Comparison of ENCODE assay signal across 14 cellular contexts in the genomic region with DNA sequence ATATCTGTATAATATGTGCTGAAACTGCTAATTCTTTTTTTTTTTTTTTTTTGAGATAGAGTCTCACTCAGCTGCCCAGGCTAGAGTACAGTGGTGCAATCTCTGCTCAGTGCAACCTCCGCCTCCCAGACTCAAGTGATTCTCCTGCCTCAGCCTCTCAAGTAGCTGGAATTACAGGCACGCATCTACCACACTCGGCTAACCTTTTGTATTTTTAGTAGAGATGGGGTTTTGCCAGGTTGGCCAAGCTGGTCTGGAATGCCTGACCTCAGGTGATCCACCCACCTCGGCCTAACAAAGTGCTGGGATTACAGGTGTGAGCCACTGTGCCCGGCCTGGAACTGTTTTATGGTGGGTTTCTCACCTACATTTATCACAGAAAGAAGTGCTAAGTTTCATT.
A peak's percentile ranks its signal among the peaks of the same experiment; 100 is the strongest.
DNase-seq lines count a peak whose midpoint lies in the region; ATAC-seq and TF ChIP-seq lines count a peak whose summit lies in the region.
"Had no signal": no experiment of that assay in that cellular context is flagged by ENCODE, and none has a peak within 500 bp of the region (broad histone marks: within the 10 kb centered on the region; RNA-seq: fewer than 3 reads in every experiment).

No MANE protein-coding gene starts in this region.

- peak overlapping the region; percentile 82 for H3K9ac ChIP-seq in BLaER1
- peak overlapping the region; percentile 69 for H3K9ac ChIP-seq in DND-41 (ENCODE audit: low read depth, low read length)

- H3K4me2 ChIP-seq in BLaER1 (peak overlapping the region; percentile 91), DND-41 (ENCODE audit: insufficient read depth, low read length) (peak overlapping the region; percentile 61; the same call in 1 of the 2 replicates)
- H3K4me2 ChIP-seq: A549 had no signal

- ATAC-seq in DND-41 (ENCODE audit: insufficient read depth, low read depth), result no peak
- ATAC-seq in T-helper 17 cell, result no peak
- ATAC-seq in naive B cell (ENCODE audit: low read depth in 2 of 2), result no peak
- ATAC-seq in HG03139 (IDR thresholded peaks at IDR 0.05; ENCODE audit: unreplicated experiment), result no peak
- ATAC-seq: A549 had no signal

- H3K79me2 ChIP-seq in DND-41 (ENCODE audit: insufficient read depth, low read length), result peaks cover 12% of the 10 kb centered on the region

- H3K36me3 ChIP-seq in BLaER1, result no peaks in the 10 kb centered on the region
- H3K36me3 ChIP-seq in DND-41 (ENCODE audit: insufficient read depth, low read length), result no peaks in the 10 kb centered on the region

- peaks cover 0 to 10% (median 4%) of the 10 kb centered on the region in 7 donors for H3K9me3 Mint-ChIP-seq in naive B cell
- H3K9me3 Mint-ChIP-seq: H9 had no signal

- peaks cover 22% of the 10 kb centered on the region for H3K9me3 ChIP-seq in BLaER1
- H3K9me3 ChIP-seq in DND-41 (ENCODE audit: insufficient read depth, low read length, severe bottlenecking), result no peaks in the 10 kb centered on the region
- H3K9me3 ChIP-seq in T-helper 17 cell (ENCODE audit: control insufficient read depth, low read length, poor library complexity, severe bottlenecking), result no peaks in the 10 kb centered on the region
- H3K9me3 ChIP-seq: A549 had no signal

- no peaks in the 10 kb centered on the region for H3K36me3 Mint-ChIP-seq in T-helper 17 cell (ENCODE audit: low read depth)
- no peaks in the 10 kb centered on the region for H3K36me3 Mint-ChIP-seq in naive B cell

- DNase-seq in DND-41 (no peak), T-helper 17 cell (no peak), naive B cell (no peak), activated T-cell treated with anti-CD3 and anti-CD28 coated beads for 4 hours (no peak), SHP77 treated with DMSO at 0.1 percent for 48 hours (lab: John Stamatoyannopoulos, UW) (no peak)
- DNase-seq: H9, KBM-7, NCI-H1092, NCI-H2081 treated with DMSO at 0.1 percent for 48 hours, NCI-H510A treated with DMSO at 0.1 percent for 48 hours had no signal

- H3K27ac Mint-ChIP-seq in T-helper 17 cell (peak overlapping the region; percentile 97), naive B cell (peak overlapping the region in 4 of 6 donors; percentile 49 to 98 (median 75))

- H3K4me3 Mint-ChIP-seq in T-helper 17 cell, result no peak overlapping the region
- H3K4me3 Mint-ChIP-seq in naive B cell, result peak overlapping the region in 2 of 8 donors; percentile 10 to 53
- H3K4me3 Mint-ChIP-seq: H9 had no signal

- H3K4me1 ChIP-seq in BLaER1 (peaks cover 98% of the 10 kb centered on the region), DND-41 (ENCODE audit: insufficient read depth, low read length) (peaks cover 95% of the 10 kb centered on the region)
- H3K4me1 ChIP-seq: A549 had no signal

- H3K27me3 Mint-ChIP-seq in T-helper 17 cell, result no peaks in the 10 kb centered on the region
- H3K27me3 Mint-ChIP-seq in naive B cell, result no peaks in the 10 kb centered on the region

- H3K4me3 ChIP-seq in BLaER1 (peak overlapping the region; percentile 59; the same call in 1 of the 2 replicates), DND-41 (ENCODE audit: low read depth in 1 of 2, low read length in 2 of 2) (peak overlapping the region in 1 of 2 experiments; percentile 49; a peak in 1 of 4 replicates)
- H3K4me3 ChIP-seq: A549 had no signal

- H2AFZ ChIP-seq in DND-41 (ENCODE audit: low read depth, low read length), result no peak overlapping the region

- H4K20me1 ChIP-seq in BLaER1 (no peaks in the 10 kb centered on the region), DND-41 (ENCODE audit: insufficient read depth, low read length) (no peaks in the 10 kb centered on the region)

- H3K27ac ChIP-seq in BLaER1 (peak overlapping the region; percentile 96), DND-41 (ENCODE audit: low read length) (peak overlapping the region; percentile 100)
- H3K27ac ChIP-seq: A549, C4-2B had no signal

- H3K4me1 Mint-ChIP-seq in T-helper 17 cell (peaks cover 69% of the 10 kb centered on the region), naive B cell (peaks cover 57 to 70% (median 65%) of the 10 kb centered on the region in 3 donors)

- no peaks in the 10 kb centered on the region for H3K27me3 ChIP-seq in BLaER1
- H3K27me3 ChIP-seq in DND-41 (ENCODE audit: insufficient read depth, low read length, poor library complexity), result no peaks in the 10 kb centered on the region

- TF ChIP-seq CTCF in DND-41 (IDR thresholded peaks at IDR 0.05; ENCODE audit: borderline replicate concordance, extremely low read depth, low read length, poor library complexity, severe bottlenecking), result no peak
